Comparison of ENCODE assay signal across 10 cellular contexts in genomic region chr20:35311409-35311808, GRCh38. TPM values are rescaled to one million over a fixed set of nuclear protein-coding genes. Genes with fewer than 3 reads are reported as not detected.
DNase-seq lines count a peak whose midpoint lies in the region; ATAC-seq, FAIRE-seq and TF ChIP-seq lines count a peak whose summit lies in the region.
"Had no signal": no experiment of that assay in that cellular context is flagged by ENCODE, and none has a peak within 500 bp of the region (broad histone marks: within the 10 kb centered on the region; RNA-seq: fewer than 3 reads in every experiment).

No MANE protein-coding gene starts in this region.

- no peak overlapping the region for H3K18ac ChIP-seq in H1 (ENCODE audit: extremely low read depth, low read length)

- H3K9me3 ChIP-seq in HEK293 (ENCODE audit: control insufficient read depth, insufficient read depth, low read depth, low read length) (no peaks in the 10 kb centered on the region), H1 (ENCODE audit: insufficient read depth in 2 of 2, low read depth in 1 of 2, low read length in 1 of 2) (no peaks in the 10 kb centered on the region), vagina (no peaks in the 10 kb centered on the region)
- H3K9me3 ChIP-seq: lower lobe of right lung had no signal

- no peak overlapping the region for H2BK5ac ChIP-seq in H1 (ENCODE audit: low read depth, low read length)

- intact Hi-C loops in vagina (cut with DNase I) = no loop called here

- H3K23ac ChIP-seq in H1 (ENCODE audit: insufficient read length) = no peak overlapping the region

- no peak overlapping the region for H4K5ac ChIP-seq in H1 (ENCODE audit: insufficient read length, low read depth, low read length)

- H4K91ac ChIP-seq in H1 (replicated peaks; ENCODE audit: insufficient read length, low read length) = no peak overlapping the region

- no peak for TF ChIP-seq POLR2A in H1 (IDR thresholded peaks at IDR 0.05; ENCODE audit: control extremely low read depth in 1 of 2, low read depth in 2 of 2, low read length in 2 of 2)
- no peak for TF ChIP-seq POLR2A in vagina (IDR thresholded peaks at IDR 0.05)

- TF ChIP-seq CTCF in HEK293 (tag by site-specific recombination; IDR thresholded peaks at IDR 0.05) (no peak), H1 (IDR thresholded peaks at IDR 0.05; ENCODE audit: control extremely low read depth in 1 of 3, insufficient read depth in 1 of 3, low read depth in 1 of 3, low read length in 3 of 3) (no peak), vagina (IDR thresholded peaks at IDR 0.05) (no peak)

- no peak overlapping the region for H2BK15ac ChIP-seq in H1 (ENCODE audit: low read length)

- H3K4ac ChIP-seq in H1 (replicated peaks; ENCODE audit: insufficient read length, low read depth, low read length) = no peak overlapping the region

- no peak overlapping the region for H3K56ac ChIP-seq in H1 (replicated peaks; ENCODE audit: insufficient read length, low read depth, low read length)

- no peak overlapping the region for H2AFZ ChIP-seq in H1 (ENCODE audit: low read length)

- no peak overlapping the region for H2BK20ac ChIP-seq in H1 (ENCODE audit: low read length)

- peak; percentile 91 to 93 for DNase-seq in SW 1271 (lab: John Stamatoyannopoulos, UW)
- no peak for DNase-seq in H1 (ENCODE audit: low read depth in 1 of 2, low spot score in 2 of 2)
- DNase-seq in stimulated activated CD4-positive, alpha-beta T cell treated with anti-CD3 and anti-CD28 coated beads, Interleukin-1b, Interleukin-23, amount 100 ng/mL, for 48 hours = peak; percentile 84
- no peak for DNase-seq in vagina (ENCODE audit: extremely low spot score in 2 of 2)
- no peak for DNase-seq in substantia nigra (lab: John Stamatoyannopoulos, UW)
- DNase-seq in NCI-H510A treated with DMSO at 0.1 percent for 48 hours (lab: John Stamatoyannopoulos, UW) = no peak
- DNase-seq: GOT3, lower lobe of right lung had no signal

- H3K79me1 ChIP-seq in H1 (ENCODE audit: low read depth, low read length) = no peaks in the 10 kb centered on the region; the same call in 1 of the 2 replicates

- H4K20me1 ChIP-seq in H1 (replicated peaks in 1 of 2; ENCODE audit: control insufficient read depth in 1 of 2, insufficient read depth in 2 of 2, low read length in 2 of 2) = no peaks in the 10 kb centered on the region

- POLR2A ChIA-PET in HEK293 (lab: Yijun Ruan, JAX) = interaction anchor here (1.2 kb wide), 1 partner anchor 11 kb away, joined by 4 read pairs; no protein-coding TSS in a partner anchor
- POLR2A ChIA-PET in H1 (lab: Charles Lee; ENCODE audit: partially characterized antibody) = interaction anchor here (0.7 to 1.1 kb wide), 2 partner anchors 31 to 34 kb away, joined by 3 read pairs; no protein-coding TSS in a partner anchor

- H2AK5ac ChIP-seq in H1 (ENCODE audit: low read depth, low read length) = no peak overlapping the region

- H3K4me3 ChIP-seq in HEK293 (ENCODE audit: low read depth, low read length) (no peak overlapping the region), H1 (ENCODE audit: extremely low read depth in 1 of 4, insufficient read depth in 2 of 4, low read depth in 3 of 4, low read length in 4 of 4) (no peak overlapping the region), vagina (no peak overlapping the region)
- H3K4me3 ChIP-seq: lower lobe of right lung had no signal

- WGBS in H1 (ENCODE audit: extremely low coverage in 1 of 2, insufficient coverage in 1 of 2, insufficient read length in 1 of 2, insufficient replicate concordance in 2 of 2, low coverage in 1 of 2, low lambda C conversion rate in 2 of 2, missing lambda C conversion rate in 1 of 2), 2 experiments = 81% methylated on average over 2 of the region's 2 CpGs; no CpG with 5 or more reads in 1 of the 2 experiments

- no peak overlapping the region for H3K4me2 ChIP-seq in H1 (ENCODE audit: insufficient read depth in 1 of 2, low read depth in 2 of 2, low read length in 2 of 2)

- H3K27me3 ChIP-seq in H1 (replicated peaks in 1 of 4; ENCODE audit: control insufficient read depth in 3 of 4, extremely low read depth in 1 of 4, insufficient read depth in 3 of 4, low read length in 3 of 4) = no peaks in the 10 kb centered on the region
- no peaks in the 10 kb centered on the region for H3K27me3 ChIP-seq in vagina

- TF ChIP-seq RAD21 in H1 (IDR thresholded peaks at IDR 0.05 in 1 of 2, conservative IDR thresholded peaks at IDR 0.05 in 1 of 2; ENCODE audit: low read depth in 2 of 2, low read length in 2 of 2) = no peak

- no peak overlapping the region for H3K27ac ChIP-seq in HEK293 (ENCODE audit: extremely low read depth, low read depth, low read length)
- no peak overlapping the region for H3K27ac ChIP-seq in H1 (ENCODE audit: low read depth, low read length)
- no peak overlapping the region for H3K27ac ChIP-seq in vagina
- no peak overlapping the region for H3K27ac ChIP-seq in substantia nigra (ENCODE audit: low read depth, low read length, poor library complexity, severe bottlenecking)
- H3K27ac ChIP-seq: lower lobe of right lung had no signal

- no peak for ATAC-seq in GM18873 (IDR thresholded peaks at IDR 0.05; ENCODE audit: low FRiP score, unreplicated experiment)
- ATAC-seq: lower lobe of right lung had no signal

- H3K36me3 ChIP-seq in HEK293 (ENCODE audit: control insufficient read depth in 2 of 2, insufficient read depth in 1 of 2, low read length in 2 of 2) (peaks cover 0 to 1% of the 10 kb centered on the region in 2 experiments; a peak in 1 of 3 replicates), H1 (ENCODE audit: control insufficient read depth in 2 of 4, insufficient read depth in 4 of 4, low read length in 3 of 4) (peaks cover 0 to 4% (median 0%) of the 10 kb centered on the region in 4 experiments; a peak in 1 of 8 replicates), vagina (no peaks in the 10 kb centered on the region)

- H2BK120ac ChIP-seq in H1 (replicated peaks; ENCODE audit: low read depth, low read length) = no peak overlapping the region

- no peak overlapping the region for H4K8ac ChIP-seq in H1 (ENCODE audit: extremely low read depth, insufficient read depth, low read length)

- H3K79me2 ChIP-seq in H1 (ENCODE audit: control insufficient read depth in 1 of 2, insufficient read depth in 2 of 2, low read length in 2 of 2) = no peaks in the 10 kb centered on the region

- H3K14ac ChIP-seq in H1 (ENCODE audit: insufficient read length) = no peak overlapping the region

- no peak overlapping the region for H3K9ac ChIP-seq in H1 (replicated peaks in 1 of 4; ENCODE audit: extremely low read depth in 1 of 4, low read depth in 3 of 4, low read length in 3 of 4)

- no peak for FAIRE-seq in H1 (lab: Jason Lieb, UNC)

- CTCF ChIA-PET in HEK293 (lab: Yijun Ruan, JAX) (interaction anchor here (0.5 to 13.7 kb wide), 4 partner anchors 8 to 671 kb away, joined by 3 to 236 read pairs (median 9); no protein-coding TSS in a partner anchor), H1 (lab: Charles Lee; ENCODE audit: partially characterized antibody) (interaction anchor here (1.1 kb wide), 1 partner anchor 21 kb away, joined by 3 read pairs; no protein-coding TSS in a partner anchor)

- no peaks in the 10 kb centered on the region for H3K23me2 ChIP-seq in H1 (ENCODE audit: low read depth, low read length)

- H2BK12ac ChIP-seq in H1 (ENCODE audit: low read depth, low read length) = no peak overlapping the region

- no peak for TF ChIP-seq EP300 in H1 (IDR thresholded peaks at IDR 0.05; ENCODE audit: borderline replicate concordance in 1 of 2, low read depth in 2 of 2, low read length in 2 of 2)

- peaks cover 12% of the 10 kb centered on the region for H3K4me1 ChIP-seq in HEK293 (ENCODE audit: control insufficient read depth, insufficient read depth, low read length)
- H3K4me1 ChIP-seq in H1 (replicated peaks in 1 of 4; ENCODE audit: control insufficient read depth in 3 of 4, insufficient read depth in 4 of 4, low read length in 3 of 4) = peaks cover 0 to 8% (median 6%) of the 10 kb centered on the region in 4 experiments; a peak in 4 of 7 replicates
- H3K4me1 ChIP-seq in vagina = peaks cover 36% of the 10 kb centered on the region
- H3K4me1 ChIP-seq: lower lobe of right lung had no signal

TF ChIP-seq in HEK293, 187 proteins besides CTCF, POLR2A, EP300 and RAD21 (continues in another document):
- TF ChIP-seq ZNF664 (tag by site-specific recombination; IDR thresholded peaks at IDR 0.05) = 0 out of 2 replicates have a peak, but pooled peaks have one; percentile 17

TF ChIP-seq in H1, 55 proteins besides CTCF, POLR2A, EP300 and RAD21 (continues in another document):
- TF ChIP-seq YY1 (IDR thresholded peaks at IDR 0.05; ENCODE audit: low read depth, low read length) (peak; percentile 53; the same call in 1 of the 2 replicates), POLR2AphosphoS5 (IDR thresholded peaks at IDR 0.05; ENCODE audit: low read depth, low read length) (no peak)

RNA-seq across cellular contexts. Expression of gene FAM83C, which starts 19.2 kb away (rescaled TPM):
- total RNA-seq in H1 (2021; fragmentation: NEBNext Ultra II Directional; extraction: Animal tissue kit (Norgen Biotek cat#: 25700)) = not detected in 2 replicates
- not detected in 2 replicates for polyA plus RNA-seq in H1 (2011; rRNA removed)
- 0.03 TPM for polyA plus RNA-seq in H1 (2011; cell fraction: cytosol; rRNA removed)
- polyA plus RNA-seq in H1 (2011; cell fraction: nucleus; rRNA removed) = not detected
- 0.05 TPM in 2 of 4 replicates, not detected in the others for polyA plus RNA-seq in H1 (2012, experiment 1 of 2)
- polyA plus RNA-seq in H1 (2012, experiment 2 of 2) = not detected
- polyA plus RNA-seq in H1 (2013, experiment 1 of 2) = 0.02 TPM
- 0.02 TPM for polyA plus RNA-seq in H1 (2013, experiment 2 of 2)
- polyA minus RNA-seq in H1 (2011; rRNA and poly(A)+ RNA removed) = not detected in 2 replicates
- not detected for polyA minus RNA-seq in H1 (2011; cell fraction: cytosol; rRNA and poly(A)+ RNA removed)
- not detected for polyA minus RNA-seq in H1 (2011; cell fraction: nucleus; rRNA and poly(A)+ RNA removed)
- 16.9 TPM for total RNA-seq in vagina
- total RNA-seq: lower lobe of right lung had no signal

RNA-seq across cellular contexts. Expression of gene EIF6, which starts 26.8 kb away (rescaled TPM):
- 183 and 184 TPM in 2 replicates for total RNA-seq in H1 (2021; fragmentation: NEBNext Ultra II Directional; extraction: Animal tissue kit (Norgen Biotek cat#: 25700))
- polyA plus RNA-seq in H1 (2011; rRNA removed) = 319 and 374 TPM in 2 replicates
- polyA plus RNA-seq in H1 (2011; cell fraction: cytosol; rRNA removed) = 267 TPM
- polyA plus RNA-seq in H1 (2011; cell fraction: nucleus; rRNA removed) = 359 TPM
- polyA plus RNA-seq in H1 (2012, experiment 1 of 2) = 166 to 215 TPM (median 195 TPM) in 4 replicates
- 307 TPM for polyA plus RNA-seq in H1 (2012, experiment 2 of 2)
- 104 TPM for polyA plus RNA-seq in H1 (2013, experiment 1 of 2)
- polyA plus RNA-seq in H1 (2013, experiment 2 of 2) = 109 TPM
- 168 and 184 TPM in 2 replicates for polyA minus RNA-seq in H1 (2011; rRNA and poly(A)+ RNA removed)
- polyA minus RNA-seq in H1 (2011; cell fraction: cytosol; rRNA and poly(A)+ RNA removed) = 74.5 TPM
- polyA minus RNA-seq in H1 (2011; cell fraction: nucleus; rRNA and poly(A)+ RNA removed) = 56.0 TPM
- 124 TPM for total RNA-seq in vagina

RNA-seq across cellular contexts. Expression of gene MMP24OS, which starts 33.5 kb away (rescaled TPM):
- 19.0 and 22.2 TPM in 2 replicates for total RNA-seq in H1 (2021; fragmentation: NEBNext Ultra II Directional; extraction: Animal tissue kit (Norgen Biotek cat#: 25700))
- 21.3 and 44.4 TPM in 2 replicates for polyA plus RNA-seq in H1 (2011; rRNA removed)
- 20.6 TPM for polyA plus RNA-seq in H1 (2011; cell fraction: cytosol; rRNA removed)
- 45.3 TPM for polyA plus RNA-seq in H1 (2011; cell fraction: nucleus; rRNA removed)
- polyA plus RNA-seq in H1 (2012, experiment 1 of 2) = 21.1 to 31.1 TPM (median 25.0 TPM) in 4 replicates
- polyA plus RNA-seq in H1 (2012, experiment 2 of 2) = 23.1 TPM
- 19.5 TPM for polyA plus RNA-seq in H1 (2013, experiment 1 of 2)
- polyA plus RNA-seq in H1 (2013, experiment 2 of 2) = 17.8 TPM
- 5.5 and 9.3 TPM in 2 replicates for polyA minus RNA-seq in H1 (2011; rRNA and poly(A)+ RNA removed)
- 18.9 TPM for polyA minus RNA-seq in H1 (2011; cell fraction: cytosol; rRNA and poly(A)+ RNA removed)
- 27.2 TPM for polyA minus RNA-seq in H1 (2011; cell fraction: nucleus; rRNA and poly(A)+ RNA removed)
- total RNA-seq in vagina = 36.8 TPM

Comparison
In these comparisons a context has a peak if more than half of its experiments do, and no peak if none do; other contexts are left out.
1. DNase-seq: peak in SW 1271 (2 of 2) and stimulated activated CD4-positive, alpha-beta T cell treated with anti-CD3 and anti-CD28 coated beads, Interleukin-1b, Interleukin-23, amount 100 ng/mL, for 48 hours (single experiment); none in H1 (0 of 2), vagina (0 of 2), substantia nigra (0 of 49) and NCI-H510A treated with DMSO at 0.1 percent for 48 hours (single experiment).
2. RNA of gene FAM83C, which starts 19.2 kb away (total RNA-seq): 16.9 TPM in vagina (single experiment); not detected in H1; every median in the first group is over 10 times any median in the second.
3. Of the 6 proteins assayed by ChIP-seq in both HEK293 and H1: peak only in HEK293: none; only in H1: YY1; in both: none; in neither: 5.